ENCODE assay signal across 9 cellular contexts in genomic region chr10:46283945-46284285, GRCh38. TPM values are rescaled to one million over a fixed set of nuclear protein-coding genes. Genes with fewer than 3 reads are reported as not detected.
A peak's percentile ranks its signal among the peaks of the same experiment; 100 is the strongest.
DNase-seq lines count a peak whose midpoint lies in the region; ATAC-seq, FAIRE-seq and TF ChIP-seq lines count a peak whose summit lies in the region.
"Had no signal": no experiment of that assay in that cellular context is flagged by ENCODE, and none has a peak within 500 bp of the region (broad histone marks: within the 10 kb centered on the region; RNA-seq: fewer than 3 reads in every experiment).

No MANE protein-coding gene starts in this region.

- no TSS peak for BruUV-seq in GM12878 (replicated peaks; lab: Mats Ljungman, UMichigan)

- no peaks in the 10 kb centered on the region for H3K36me3 Mint-ChIP-seq in activated naive CD4-positive, alpha-beta T cell treated with anti-CD3 and anti-CD28 coated beads for 36 hours (ENCODE audit: low read depth)

- peak overlapping the region; percentile 81 for H2AFZ ChIP-seq in GM12878 (ENCODE audit: control insufficient read depth, low read depth, low read length)

- no peak for ATAC-seq in GM12878
- no peak for ATAC-seq in GM21825 (IDR thresholded peaks at IDR 0.05; ENCODE audit: unreplicated experiment)
- no peak for ATAC-seq in HG02763 (IDR thresholded peaks at IDR 0.05; ENCODE audit: unreplicated experiment)

- RAD21 ChIA-PET in GM12878 (lab: Charles Lee; ENCODE audit: unreplicated experiment): no interaction called here

- H3K79me2 ChIP-seq in GM12878 (ENCODE audit: control insufficient read depth, insufficient read depth, low read length): no peaks in the 10 kb centered on the region

- no peak for DNase-seq in activated naive CD4-positive, alpha-beta T cell treated with anti-CD3 and anti-CD28 coated beads for 36 hours
- DNase-seq in activated naive CD4-positive, alpha-beta T cell (lab: John Stamatoyannopoulos, UW): no peak
- DNase-seq in GM12878 (ENCODE audit: low read depth, low spot score): no peak
- DNase-seq in uterus: no peak
- DNase-seq in stimulated activated CD4-positive, alpha-beta T cell treated with anti-CD3 and anti-CD28 coated beads, Interleukin-1b, Interleukin-23, amount 100 ng/mL, for 48 hours: no peak

- peaks cover 2% of the 10 kb centered on the region; the same call in 1 of the 2 replicates for H3K4me1 ChIP-seq in GM12878 (ENCODE audit: control insufficient read depth, insufficient read depth, low read length)
- H3K4me1 ChIP-seq in mucosa of rectum (ENCODE audit: control insufficient read depth in 2 of 2, insufficient read depth in 2 of 2, low read length in 2 of 2): peaks cover 3 to 16% of the 10 kb centered on the region in 2 donors
- H3K4me1 ChIP-seq in uterus: peaks cover 0 to 8% of the 10 kb centered on the region in 2 donors

- WGBS in GM12878 (ENCODE audit: insufficient coverage, insufficient replicate concordance, low lambda C conversion rate, missing lambda C conversion rate): 21% methylated on average over 5 of the region's 5 CpGs

- H3K27me3 ChIP-seq in GM12878 (replicated peaks in 1 of 2; ENCODE audit: control insufficient read depth in 2 of 2, insufficient read depth in 2 of 2, low read length in 1 of 2): peaks cover 0 to 9% of the 10 kb centered on the region in 2 experiments; a peak in 3 of 4 replicates
- H3K27me3 ChIP-seq in mucosa of rectum (ENCODE audit: control insufficient read depth in 2 of 2, insufficient read depth in 2 of 2, low read length in 2 of 2): no peaks in the 10 kb centered on the region
- H3K27me3 ChIP-seq in uterus: no peaks in the 10 kb centered on the region

- no peak for TF ChIP-seq RAD21 in GM12878 (IDR thresholded peaks at IDR 0.05; ENCODE audit: insufficient read depth, low read depth, low read length)

- H3K9ac ChIP-seq in GM12878 (ENCODE audit: control insufficient read depth, insufficient read depth, low read length): no peak overlapping the region
- H3K9ac ChIP-seq in mucosa of rectum (ENCODE audit: low read depth in 1 of 2, low read length in 2 of 2): peak overlapping the region in 1 of 2 donors; percentile 82

- H3K9me3 ChIP-seq in GM12878 (replicated peaks; ENCODE audit: control insufficient read depth, insufficient read depth, low read length) (no peaks in the 10 kb centered on the region; the same call in 2 of the 3 replicates), mucosa of rectum (ENCODE audit: control insufficient read depth in 2 of 2, low read length in 2 of 2) (no peaks in the 10 kb centered on the region), uterus (no peaks in the 10 kb centered on the region)

- H3K4me3 ChIP-seq in GM12878: 0 out of 2 replicates have a peak overlapping the region, but pooled peaks have one; percentile 61
- H3K4me3 ChIP-seq in mucosa of rectum (ENCODE audit: low read length in 2 of 2): peak overlapping the region; percentile 64 to 67
- peak overlapping the region; percentile 43 to 54 for H3K4me3 ChIP-seq in uterus

- intact Hi-C loops in activated naive CD4-positive, alpha-beta T cell treated with anti-CD3 and anti-CD28 coated beads for 36 hours (cut with micrococcal nuclease): loop anchor here (1.0 to 5.0 kb wide), 3 partner anchors 15 to 252 kb away; partner anchors contain the start of gene NCOA4
- intact Hi-C loops in GM12878 (cut with micrococcal nuclease; ENCODE audit: unreplicated experiment): no loop called here
- intact Hi-C loops in uterus (cut with DNase I; ENCODE audit: low total_unique reads): no loop called here

- H3K4me2 ChIP-seq in GM12878 (ENCODE audit: control insufficient read depth, insufficient read depth): peak overlapping the region; percentile 91

- no peaks in the 10 kb centered on the region for H4K20me1 ChIP-seq in GM12878 (ENCODE audit: control insufficient read depth, insufficient read depth)

- peak overlapping the region; percentile 32 for H3K27ac Mint-ChIP-seq in activated naive CD4-positive, alpha-beta T cell treated with anti-CD3 and anti-CD28 coated beads for 36 hours

- no peak for TF ChIP-seq POLR2A in GM12878 (IDR thresholded peaks at IDR 0.05; ENCODE audit: low read depth, low read length)
- no peak for TF ChIP-seq POLR2A in uterus (IDR thresholded peaks at IDR 0.05)

- H3K4me1 Mint-ChIP-seq in activated naive CD4-positive, alpha-beta T cell treated with anti-CD3 and anti-CD28 coated beads for 36 hours (ENCODE audit: low read depth): peaks cover 19% of the 10 kb centered on the region

- in situ Hi-C loops in GM12878 (cut with MboI): loop anchor here (5.0 kb wide), 2 partner anchors 177 to 1098 kb away; partner anchors contain the start of gene ZNF488

- no peaks in the 10 kb centered on the region for H3K9me3 Mint-ChIP-seq in activated naive CD4-positive, alpha-beta T cell treated with anti-CD3 and anti-CD28 coated beads for 36 hours

- POLR2A ChIA-PET in GM12878 (lab: Charles Lee): no interaction called here

- peak overlapping the region; percentile 91 for H3K4me3 Mint-ChIP-seq in activated naive CD4-positive, alpha-beta T cell treated with anti-CD3 and anti-CD28 coated beads for 36 hours

- H3K36me3 ChIP-seq in GM12878 (ENCODE audit: control insufficient read depth in 2 of 2, insufficient read depth in 2 of 2, low read length in 1 of 2): no peaks in the 10 kb centered on the region
- H3K36me3 ChIP-seq in mucosa of rectum (ENCODE audit: control insufficient read depth in 2 of 2, insufficient read depth in 2 of 2, low read length in 2 of 2): no peaks in the 10 kb centered on the region
- H3K36me3 ChIP-seq in uterus: no peaks in the 10 kb centered on the region

- CTCF ChIA-PET in activated naive CD4-positive, alpha-beta T cell treated with anti-CD3 and anti-CD28 coated beads for 36 hours (lab: Charles Lee): interaction anchor here (1.0 to 1.5 kb wide), 2 partner anchors 14 to 54 kb away, joined by 4 read pairs; no protein-coding TSS in a partner anchor
- CTCF ChIA-PET in GM12878 (lab: Yijun Ruan, JAX): no interaction called here

- FAIRE-seq in GM12878 (lab: Jason Lieb, UNC): no peak

- H3K27ac ChIP-seq in GM12878 (ENCODE audit: control insufficient read depth, insufficient read depth): no peak overlapping the region
- H3K27ac ChIP-seq in mucosa of rectum (ENCODE audit: low read depth in 2 of 2, low read length in 2 of 2): no peak overlapping the region
- H3K27ac ChIP-seq in uterus: peak overlapping the region; percentile 75 to 80

- TF ChIP-seq EP300 in GM12878 (IDR thresholded peaks at IDR 0.05; ENCODE audit: borderline replicate concordance in 1 of 2, control insufficient read depth in 1 of 2, low read depth in 2 of 2, low read length in 2 of 2): no peak

- no peaks in the 10 kb centered on the region for H3K27me3 Mint-ChIP-seq in activated naive CD4-positive, alpha-beta T cell treated with anti-CD3 and anti-CD28 coated beads for 36 hours (ENCODE audit: low read depth)

- SMC1A ChIA-PET in GM12878 (lab: Charles Lee; ENCODE audit: uncharacterized antibody, unreplicated experiment): no interaction called here

- TF ChIP-seq CTCF in GM12878 (IDR thresholded peaks at IDR 0.05 in 2 of 3, conservative IDR thresholded peaks at IDR 0.05 in 1 of 3; ENCODE audit: control insufficient read depth in 2 of 3, extremely low read depth in 1 of 3, insufficient read depth in 1 of 3, low read depth in 3 of 3, low read length in 3 of 3) (no peak), uterus (IDR thresholded peaks at IDR 0.05) (no peak)

TF ChIP-seq in GM12878, 131 proteins besides CTCF, POLR2A, EP300 and RAD21 (continues in another document):
- no peak for TF ChIP-seq PRDM15 (CRISPR knock-in tag; IDR thresholded peaks at IDR 0.05)
- TF ChIP-seq NRF1 (conservative IDR thresholded peaks at IDR 0.05; ENCODE audit: low read depth, low read length): no peak
- TF ChIP-seq ZNF622 (IDR thresholded peaks at IDR 0.05): no peak
- TF ChIP-seq SIN3A (IDR thresholded peaks at IDR 0.05; ENCODE audit: low read depth, low read length): no peak

RNA-seq across cellular contexts. Expression of gene ANTXRL, which starts 2.9 kb away (rescaled TPM):
- not detected for total RNA-seq in activated naive CD4-positive, alpha-beta T cell treated with anti-CD3 and anti-CD28 coated beads for 36 hours
- total RNA-seq in GM12878 (2013; cell fraction: nucleolus; rRNA removed): not detected in 2 replicates
- not detected in 2 replicates for total RNA-seq in GM12878 (2014; rRNA removed)
- not detected in 2 replicates for total RNA-seq in GM12878 (2014; rRNA removed; fragmentation: Illumina TruSeq; extraction: Trizol)
- total RNA-seq in GM12878 (2021): not detected in 2 replicates
- not detected for polyA plus RNA-seq in GM12878 (2011; ENCODE audit: low read depth)
- not detected in 2 replicates for polyA plus RNA-seq in GM12878 (2011; rRNA removed)
- not detected in 2 replicates for polyA plus RNA-seq in GM12878 (2011; cell fraction: cytosol; rRNA removed)
- 0.13 TPM in 1 of 2 replicates, not detected in the other for polyA plus RNA-seq in GM12878 (2011; cell fraction: nucleus; rRNA removed)
- polyA plus RNA-seq in GM12878 (2012): not detected in 2 replicates
- polyA plus RNA-seq in GM12878 (2014; fragmentation: Illumina TruSeq; extraction: Trizol): not detected in 2 replicates
- not detected for polyA plus RNA-seq in GM12878 (2014; fragmentation: Nextera tagmentation; extraction: Ambion mirVana)
- polyA plus RNA-seq in GM12878 (2014; rRNA removed): not detected in 2 replicates
- polyA plus RNA-seq in GM12878 (2016; fragmentation: Nextera tagmentation; extraction: Ambion mirVana): not detected
- not detected in 2 replicates for polyA minus RNA-seq in GM12878 (2011; rRNA and poly(A)+ RNA removed)
- polyA minus RNA-seq in GM12878 (2011; cell fraction: cytosol; rRNA and poly(A)+ RNA removed): not detected in 2 replicates
- polyA minus RNA-seq in GM12878 (2011; cell fraction: nucleus; rRNA and poly(A)+ RNA removed): not detected in 2 replicates
- under 1 TPM in 1 of 4 donors, not detected in 3; 0.27 TPM for total RNA-seq in uterus
- total RNA-seq: dermis microvascular lymphatic vessel endothelial cell had no signal

Comparison
In these comparisons a context has a peak if more than half of its experiments do, and no peak if none do; other contexts are left out.
1. H3K27ac ChIP-seq: peak in uterus (2 of 2); none in GM12878 (single experiment) and mucosa of rectum (0 of 2).
2. Peak in every context shown above with its lines, with median percentiles within 50 percentile points of each other: H3K4me3 ChIP-seq.